ENCODE assay signal across 8 cellular contexts in genomic region chr3:51500632-51501131, GRCh38. TPM values are rescaled to one million over a fixed set of nuclear protein-coding genes. Genes with fewer than 3 reads are reported as not detected.
DNase-seq lines count a peak whose midpoint lies in the region; ATAC-seq and TF ChIP-seq lines count a peak whose summit lies in the region.

No MANE protein-coding gene starts in this region.

- H3K4me1 ChIP-seq in Panc1 (ENCODE audit: control insufficient read depth, insufficient read depth, low read length): 0 out of 2 replicates have a peak, but pooled peaks cover 3% of the 10 kb centered on the region
- peaks cover 14 to 17% of the 10 kb centered on the region in 2 experiments for H3K4me1 ChIP-seq in neutrophil (ENCODE audit: control insufficient read depth in 1 of 2, insufficient read depth in 1 of 2, low read depth in 1 of 2, low read length in 1 of 2)

- H3K27me3 Mint-ChIP-seq in CD14-positive monocyte (ENCODE audit: low read depth in 3 of 3): peaks cover 0 to 3% (median 0%) of the 10 kb centered on the region in 3 donors
- peaks cover 9% of the 10 kb centered on the region for H3K27me3 Mint-ChIP-seq in endothelial cell (ENCODE audit: unreplicated experiment)

- H3K27me3 ChIP-seq in Panc1 (ENCODE audit: control insufficient read depth, insufficient read depth, low read length): no peaks in the 10 kb centered on the region
- no peaks in the 10 kb centered on the region for H3K27me3 ChIP-seq in neutrophil

- H3K36me3 Mint-ChIP-seq in CD14-positive monocyte: peaks cover 0 to 5% of the 10 kb centered on the region in 2 donors
- H3K36me3 Mint-ChIP-seq in endothelial cell (ENCODE audit: low read depth, unreplicated experiment): peaks cover 6% of the 10 kb centered on the region

- peak overlapping the region; percentile 59 to 76 for H3K4me3 ChIP-seq in Panc1 (ENCODE audit: low read depth in 2 of 2, low read length in 2 of 2)
- H3K4me3 ChIP-seq in neutrophil (ENCODE audit: low read depth in 1 of 2, low read length in 1 of 2): peak overlapping the region; percentile 95 to 96

- H3K9me3 ChIP-seq in Panc1 (ENCODE audit: control insufficient read depth, insufficient read depth, low read depth, low read length) (no peaks in the 10 kb centered on the region), neutrophil (no peaks in the 10 kb centered on the region)

- TF ChIP-seq CTCF in CD14-positive monocyte (IDR thresholded peaks at IDR 0.05) (no peak), Panc1 (IDR thresholded peaks at IDR 0.05) (no peak), endothelial cell (IDR thresholded peaks at IDR 0.05; ENCODE audit: unreplicated experiment) (no peak), neutrophil (IDR thresholded peaks at IDR 0.05) (no peak)

- H3K36me3 ChIP-seq in Panc1 (ENCODE audit: control insufficient read depth, insufficient read depth, low read length): no peaks in the 10 kb centered on the region; the same call in 1 of the 2 replicates
- H3K36me3 ChIP-seq in neutrophil: no peaks in the 10 kb centered on the region

- no peaks in the 10 kb centered on the region for H3K9me3 Mint-ChIP-seq in CD14-positive monocyte
- H3K9me3 Mint-ChIP-seq in endothelial cell (ENCODE audit: unreplicated experiment): no peaks in the 10 kb centered on the region

- in situ Hi-C loops in Panc1 (cut with HindIII; ENCODE audit: low pct_unique_long_range_greater_than_20kb, low sequenced_read_pairs): no loop called here

- H3K27ac ChIP-seq in Panc1 (ENCODE audit: low read length) (peak overlapping the region; percentile 92), neutrophil (peak overlapping the region; percentile 96)

- intact Hi-C loops in CD14-positive monocyte (cut with micrococcal nuclease): loop anchor here (2.0 to 10.0 kb wide), 3 partner anchors 170 to 304 kb away; partner anchors contain the start of gene TEX264 (in 1 of the 2)
- intact Hi-C loops in Panc1 (cut with micrococcal nuclease; ENCODE audit: unreplicated experiment): loop anchor here (2.0 to 5.0 kb wide), 3 partner anchors 137 to 182 kb away; no protein-coding TSS in a partner anchor

- DNase-seq in CD14-positive monocyte (ENCODE audit: low spot score) (no peak), Panc1 (ENCODE audit: low read depth, low spot score) (no peak), endothelial cell (ENCODE audit: low spot score) (no peak), NCI-H2171 (lab: John Stamatoyannopoulos, UW) (no peak), NCI-H1930 (lab: John Stamatoyannopoulos, UW) (no peak)
- no peak for DNase-seq in stimulated activated CD4-positive, alpha-beta T cell treated with anti-CD3 and anti-CD28 coated beads, Interleukin-15, amount 100 ng/mL, for 24 hours

- H3K4me3 Mint-ChIP-seq in CD14-positive monocyte (peak overlapping the region; percentile 69 to 86), endothelial cell (ENCODE audit: unreplicated experiment) (peak overlapping the region; percentile 97)

- H3K27ac Mint-ChIP-seq in CD14-positive monocyte: peak overlapping the region; percentile 94 to 98 (median 96)
- peak overlapping the region; percentile 96 for H3K27ac Mint-ChIP-seq in endothelial cell (ENCODE audit: unreplicated experiment)

- ATAC-seq in Panc1 (no peak), HG03025 (IDR thresholded peaks at IDR 0.05; ENCODE audit: low FRiP score, unreplicated experiment) (no peak)

- BruUV-seq in Panc1 (replicated peaks; lab: Mats Ljungman, UMichigan): no TSS peak

- CTCF ChIA-PET in Panc1 (lab: Charles Lee): interaction anchor here (0.6 to 4.3 kb wide), 6 partner anchors 170 to 1055 kb away, joined by 3 to 26 read pairs (median 13); partner anchors contain the start of gene TEX264

- H3K4me1 Mint-ChIP-seq in CD14-positive monocyte: peaks cover 9% of the 10 kb centered on the region
- peaks cover 2% of the 10 kb centered on the region for H3K4me1 Mint-ChIP-seq in endothelial cell (ENCODE audit: unreplicated experiment)

- POLR2A ChIA-PET in Panc1 (lab: Charles Lee): interaction anchor here (0.5 to 1.0 kb wide), 6 partner anchors 14 to 556 kb away, joined by 3 to 20 read pairs (median 11); partner anchors contain the start of gene RAD54L2

RNA-seq across cellular contexts. Expression of gene DCAF1, which starts 0.9 kb away (rescaled TPM):
- polyA plus RNA-seq in CD14-positive monocyte: 1 to 10 TPM; 2.6 to 4.0 TPM
- 24.7 TPM for total RNA-seq in Panc1 (2021; ENCODE audit: unreplicated experiment)
- polyA plus RNA-seq in Panc1 (2012; ENCODE audit: insufficient read length): 15.3 TPM
- total RNA-seq in endothelial cell (ENCODE audit: unreplicated experiment): 10.8 TPM

RNA-seq across cellular contexts. Expression of gene RAD54L2, which starts 37.8 kb away (rescaled TPM):
- polyA plus RNA-seq in CD14-positive monocyte: 1 to 10 TPM; 3.6 TPM
- total RNA-seq in Panc1 (2021; ENCODE audit: unreplicated experiment) (18.9 TPM), endothelial cell (ENCODE audit: unreplicated experiment) (33.2 TPM)
- 4.4 TPM for polyA plus RNA-seq in Panc1 (2012; ENCODE audit: insufficient read length)
